ENCODE assay signal across 24 cellular contexts in the genomic region with DNA sequence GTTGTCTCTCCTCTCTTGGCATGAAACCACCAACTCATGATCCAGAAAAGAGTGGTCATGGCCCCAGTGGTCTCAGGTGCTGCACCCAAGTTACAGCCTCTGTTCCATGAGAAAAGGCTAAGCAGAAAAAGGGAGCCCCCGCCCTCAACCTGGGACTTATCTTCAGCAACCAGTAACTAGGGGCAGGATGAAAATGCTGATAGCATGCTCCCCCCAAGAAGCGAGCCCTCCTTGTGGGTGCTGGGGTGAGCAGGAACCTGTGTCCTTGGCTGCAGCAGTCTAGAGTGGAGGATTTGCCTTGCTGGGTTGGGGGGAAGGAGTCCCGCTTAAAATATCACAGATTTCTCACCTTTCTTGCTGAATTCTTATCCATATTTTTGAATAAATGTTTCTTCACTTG.
"Had no signal": no experiment of that assay in that cellular context is flagged by ENCODE, and none has a peak within 500 bp of the region (broad histone marks: within the 10 kb centered on the region; RNA-seq: fewer than 3 reads in every experiment).

No MANE protein-coding gene starts in this region.

- DNase-seq: IMR-90, Kasumi-1, MM.1S, NCI-H1092 treated with DMSO at 0.1 percent for 48 hours, NCI-H1417, NCI-H1436 treated with DMSO at 0.1 percent for 48 hours, NCI-H1694, NCI-H187 treated with DMSO at 0.1 percent for 48 hours, NCI-H2029 treated with DMSO at 0.1 percent for 48 hours, NCI-H2171 treated with DMSO at 0.1 percent for 48 hours, NCI-H2227 treated with DMSO at 0.1 percent for 48 hours, NCI-H510A, NCI-H524 treated with DMSO at 0.1 percent for 48 hours, NCI-H69, NCI-H774, OCI-M1, PC-9, Peyer's patch, SHP77 treated with DMSO at 0.1 percent for 48 hours, SJCRH30 had no signal

- H3K27me3 ChIP-seq: Peyer's patch had no signal

- H3K4me1 ChIP-seq: Peyer's patch, SJCRH30 had no signal

- H3K4me3 ChIP-seq: PC-9, Peyer's patch, SJCRH30 had no signal

- ATAC-seq: Right ventricle myocardium inferior, SK-N-SH treated with all-trans-retinoic acid at 6 μM for 48 hours had no signal

- H3K9ac ChIP-seq: KMS-11 had no signal

- H3K27ac ChIP-seq: HL-60, KMS-11, PC-9, Peyer's patch, SJCRH30 had no signal

- H3K9me3 ChIP-seq: Peyer's patch, SJCRH30 had no signal

- H3K36me3 ChIP-seq: Peyer's patch had no signal

- H3K4me2 ChIP-seq: KMS-11, PC-9 had no signal

- H2AFZ ChIP-seq: PC-9 had no signal
